In genomic region chr4:13355036-13355910, GRCh38 we compare ENCODE assay signal across 20 cellular contexts.
DNase-seq lines count a peak whose midpoint lies in the region; TF ChIP-seq lines count a peak whose summit lies in the region.
"Had no signal": no experiment of that assay in that cellular context is flagged by ENCODE, and none has a peak within 500 bp of the region (broad histone marks: within the 10 kb centered on the region; RNA-seq: fewer than 3 reads in every experiment).

No MANE protein-coding gene starts in this region.

- H3K4me3 ChIP-seq in MG63 (no peak overlapping the region), choroid plexus epithelial cell (ENCODE audit: low read depth, low read length) (no peak overlapping the region), fibroblast of the aortic adventitia (ENCODE audit: low read depth, low read length) (no peak overlapping the region), skeletal muscle cell (ENCODE audit: low read depth, low read length) (no peak overlapping the region)
- H3K4me3 ChIP-seq: A549, GM12878, GM23338, SJSA1 had no signal

- no peaks in the 10 kb centered on the region for H3K36me3 ChIP-seq in MG63
- H3K36me3 ChIP-seq: BE2C, SJSA1 had no signal

- TF ChIP-seq CTCF in choroid plexus epithelial cell (conservative IDR thresholded peaks at IDR 0.05; ENCODE audit: low read depth, low read length) (no peak), fibroblast of the aortic adventitia (IDR thresholded peaks at IDR 0.05; ENCODE audit: insufficient read depth, low read length) (no peak)

- no peaks in the 10 kb centered on the region for H3K9me3 ChIP-seq in MG63
- H3K9me3 ChIP-seq: A549, BE2C had no signal

- DNase-seq in MG63 (peak; percentile 42), choroid plexus epithelial cell (ENCODE audit: low read depth) (peak; percentile 3), fibroblast of the aortic adventitia (ENCODE audit: low read depth) (peak; percentile 53), skeletal muscle cell (ENCODE audit: low read depth) (peak; percentile 62), SIG-M5 (lab: John Stamatoyannopoulos, UW) (no peak)
- no peak for DNase-seq in stimulated activated CD8-positive, alpha-beta memory T cell treated with anti-CD3 and anti-CD28 coated beads, Interleukin-4, amount 100 ng/mL, for 48 hours
- DNase-seq in stimulated activated CD4-positive, alpha-beta T cell treated with anti-CD3 and anti-CD28 coated beads, Interleukin-4, amount 100 ng/mL, for 1 hour, result no peak
- DNase-seq: BE2C, DMS79 treated with DMSO at 0.1 percent for 48 hours, MV-4-11, NCI-H1694, NCI-H2081, NCI-H2171, NCI-H345, NCI-H524 treated with DMSO at 0.1 percent for 48 hours, NCI-H82 had no signal

- H3K27me3 ChIP-seq in MG63, result no peaks in the 10 kb centered on the region
- H3K27me3 ChIP-seq: BE2C, SJSA1 had no signal

Comparison
In these comparisons a context has a peak if more than half of its experiments do, and no peak if none do; other contexts are left out.
1. DNase-seq: peak in MG63 (single experiment), choroid plexus epithelial cell (single experiment), fibroblast of the aortic adventitia (single experiment) and skeletal muscle cell (single experiment); none in stimulated activated CD8-positive, alpha-beta memory T cell treated with anti-CD3 and anti-CD28 coated beads, Interleukin-4, amount 100 ng/mL, for 48 hours (single experiment), stimulated activated CD4-positive, alpha-beta T cell treated with anti-CD3 and anti-CD28 coated beads, Interleukin-4, amount 100 ng/mL, for 1 hour (single experiment) and SIG-M5 (single experiment).